8 cellular contexts compared by ENCODE assay signal in the genomic region with DNA sequence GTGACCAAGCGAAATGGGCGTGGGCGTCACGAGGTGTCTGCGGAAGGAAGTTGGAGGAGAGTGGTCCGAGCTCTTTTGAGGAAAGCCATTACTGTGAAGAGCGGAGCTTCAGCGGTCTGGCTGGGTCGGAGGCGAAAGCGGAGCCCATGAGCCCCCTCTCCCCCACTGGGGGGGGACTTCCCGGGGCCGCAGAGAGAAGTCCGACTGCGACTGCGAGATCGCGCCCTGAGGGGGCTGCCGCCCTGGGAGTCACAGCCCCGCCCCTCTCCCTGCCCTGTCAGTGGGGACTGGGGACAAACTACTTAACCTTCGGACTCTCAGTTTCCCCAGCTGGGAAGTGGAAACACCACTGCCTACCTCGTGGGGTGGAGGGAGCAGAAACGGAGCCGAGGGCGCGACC.
"Had no signal": no experiment of that assay in that cellular context is flagged by ENCODE, and none has a peak within 500 bp of the region (broad histone marks: within the 10 kb centered on the region; RNA-seq: fewer than 3 reads in every experiment).

No MANE protein-coding gene starts in this region.

- H3K27ac ChIP-seq: GM23248 had no signal

- H3K27ac Mint-ChIP-seq: HFFc6, IgD-negative memory B cell had no signal

- H3K36me3 ChIP-seq: HAP-1 had no signal

- H3K4me3 ChIP-seq: GM23248, HAP-1 had no signal

- H3K4me3 Mint-ChIP-seq: HFFc6 had no signal

- H3K9ac ChIP-seq: GM23248 had no signal

- H3K27me3 Mint-ChIP-seq: IgD-negative memory B cell had no signal

- ATAC-seq: HCT116 had no signal

- DNase-seq: GM23248, GOT3, H7, HFFc6, KBM-7 had no signal
